In the genomic region with DNA sequence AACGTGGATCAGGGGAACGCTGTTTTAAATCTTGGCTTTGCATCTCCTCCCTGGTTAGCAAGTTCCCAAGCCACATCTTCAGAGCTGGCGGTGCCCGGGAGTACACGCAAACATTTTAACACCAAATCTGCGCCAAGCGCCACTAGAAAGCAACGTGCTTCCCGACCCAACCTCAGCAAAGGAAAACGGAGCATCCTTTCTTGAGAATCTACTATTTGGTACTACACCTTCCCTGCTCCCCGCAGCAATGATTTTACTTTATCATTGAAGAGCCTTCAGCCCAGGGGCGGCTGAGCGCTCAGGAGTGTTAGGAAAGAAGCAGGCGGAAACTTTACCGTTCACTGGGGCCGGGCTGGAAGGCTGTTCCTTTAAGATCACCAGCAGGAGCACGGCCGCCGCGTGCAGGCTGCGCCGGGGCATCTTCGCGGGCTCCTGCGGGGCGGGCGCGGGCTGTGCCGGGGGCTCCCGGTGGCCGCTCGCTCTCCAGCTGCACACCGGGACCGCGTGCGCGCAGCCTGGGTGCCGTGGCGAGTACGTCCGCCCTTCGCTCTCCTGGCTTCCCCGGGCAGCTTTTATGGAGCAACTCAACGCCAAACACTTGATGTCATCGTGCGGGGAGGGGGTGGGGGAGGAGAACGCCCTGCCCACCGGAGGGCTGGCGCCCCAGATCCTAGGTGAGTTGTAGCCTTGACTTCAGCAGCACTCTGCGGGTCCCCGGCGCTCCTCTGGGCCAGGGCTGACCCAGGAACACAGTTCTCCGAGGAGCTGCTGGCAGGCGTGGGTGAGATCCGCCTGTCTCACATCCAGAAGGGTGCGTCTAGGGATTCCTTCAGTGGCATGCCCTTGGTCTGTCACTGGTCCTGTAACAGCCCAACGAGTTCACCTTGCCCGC, we compare ENCODE assay signal across 8 cellular contexts. TPM values are rescaled to one million over a fixed set of nuclear protein-coding genes. Genes with fewer than 3 reads are reported as not detected.
DNase-seq lines count a peak whose midpoint lies in the region; ATAC-seq and TF ChIP-seq lines count a peak whose summit lies in the region.

A gene (minus strand): TSS at position 546 of the 892 bp plus-strand sequence. CDS start 126 bp downstream, at position 420.

- TF ChIP-seq CTCF in WTC11 (IDR thresholded peaks at IDR 0.05) (no peak), neural cell (IDR thresholded peaks at IDR 0.05; ENCODE audit: poor library complexity, severe bottlenecking) (no peak), MM.1S (IDR thresholded peaks at IDR 0.05; ENCODE audit: low read length) (no peak)

- peaks cover 63% of the 10 kb centered on the region for H3K27me3 Mint-ChIP-seq in WTC11 (ENCODE audit: low read depth)

- no peaks in the 10 kb centered on the region for H3K4me1 ChIP-seq in MM.1S (ENCODE audit: low read length)

- peak within 1 kb of the TSS; percentile 68 for H3K4me3 ChIP-seq in neural cell (ENCODE audit: low read length)
- H3K4me3 ChIP-seq in MM.1S (ENCODE audit: low read length), result no peak within 1 kb of the TSS

- H4K20me1 ChIP-seq in neural cell (ENCODE audit: insufficient read depth), result no peaks in the 10 kb centered on the region
- no peaks in the 10 kb centered on the region for H4K20me1 ChIP-seq in MM.1S (ENCODE audit: insufficient read depth, low read length)

- no peak within 1 kb of the TSS for H2AFZ ChIP-seq in neural cell (ENCODE audit: low read depth, low read length)
- H2AFZ ChIP-seq in MM.1S (ENCODE audit: low read length), result no peak within 1 kb of the TSS

- POLR2A ChIA-PET in WTC11 (lab: Charles Lee), result no interaction called here

- peak; percentile 9 for DNase-seq in stimulated activated CD4-positive, alpha-beta T cell treated with anti-CD3 and anti-CD28 coated beads, Interleukin-12 subunit alpha, Interleukin-12 subunit beta, amount 100 ng/mL, for 4 hours
- no peak for DNase-seq in stimulated activated CD4-positive, alpha-beta T cell treated with anti-CD3 and anti-CD28 coated beads, Interleukin-4, amount 100 ng/mL, for 24 hours
- DNase-seq in WTC11 (ENCODE audit: low spot score) (peak; percentile 64), fibroblast of peridontal ligament (ENCODE audit: extremely low read depth) (peak; percentile 52), cortex of kidney (lab: John Stamatoyannopoulos, UW) (no peak), MM.1S (no peak), NCI-H2196 (lab: John Stamatoyannopoulos, UW; ENCODE audit: unreplicated experiment) (no peak)

- CTCF ChIA-PET in WTC11 (lab: Charles Lee), result interaction anchor here (0.6 to 1.8 kb wide), 5 partner anchors 15 to 123 kb away, joined by 3 to 11 read pairs (median 4); a partner anchor contains a TSS

- ATAC-seq in WTC11, result peak; percentile 77

- H3K79me2 ChIP-seq in neural cell (replicated peaks; ENCODE audit: insufficient read depth, low read length), result no peaks in the 10 kb centered on the region
- H3K79me2 ChIP-seq in MM.1S (ENCODE audit: low read length), result no peaks in the 10 kb centered on the region

- TF ChIP-seq EP300 in neural cell (conservative IDR thresholded peaks at IDR 0.05; ENCODE audit: poor library complexity, severe bottlenecking), result no peak

- TF ChIP-seq RAD21 in neural cell (conservative IDR thresholded peaks at IDR 0.05), result peak; percentile 19

- 0 out of 2 replicates have a peak, but pooled peaks cover 2% of the 10 kb centered on the region for H3K36me3 Mint-ChIP-seq in WTC11

- no peak within 1 kb of the TSS for H3K27ac Mint-ChIP-seq in WTC11

- H3K27ac ChIP-seq in neural cell (ENCODE audit: low read length) (no peak within 1 kb of the TSS), MM.1S (ENCODE audit: low read length) (no peak within 1 kb of the TSS)

- H3K36me3 ChIP-seq in neural cell (ENCODE audit: insufficient read depth, low read length) (no peaks in the 10 kb centered on the region), MM.1S (replicated peaks; ENCODE audit: insufficient read depth, low read length) (no peaks in the 10 kb centered on the region)

- H3K9me3 Mint-ChIP-seq in WTC11, result peaks cover 6% of the 10 kb centered on the region; the same call in 1 of the 2 replicates

- H3K4me2 ChIP-seq in neural cell (ENCODE audit: low read length) (peak within 1 kb of the TSS; percentile 45), MM.1S (ENCODE audit: low read depth, low read length) (no peak within 1 kb of the TSS)

- H3K9me3 ChIP-seq in neural cell (ENCODE audit: low read length), result no peaks in the 10 kb centered on the region
- no peaks in the 10 kb centered on the region for H3K9me3 ChIP-seq in MM.1S (replicated peaks; ENCODE audit: insufficient read depth, low read length)

- peak within 1 kb of the TSS; percentile 36 for H3K9ac ChIP-seq in neural cell (ENCODE audit: low read length)
- no peak within 1 kb of the TSS for H3K9ac ChIP-seq in MM.1S (ENCODE audit: low read length)

- peaks cover 41% of the 10 kb centered on the region for H3K4me1 Mint-ChIP-seq in WTC11

- H3K27me3 ChIP-seq in neural cell (ENCODE audit: insufficient read depth, low read depth, low read length) (peaks cover 15% of the 10 kb centered on the region), MM.1S (replicated peaks; ENCODE audit: insufficient read depth, low read length) (peaks cover 10% of the 10 kb centered on the region; the same call in 1 of the 2 replicates)

- H3K9me2 ChIP-seq in neural cell (ENCODE audit: insufficient read depth, low read length) (no peaks in the 10 kb centered on the region), MM.1S (replicated peaks; ENCODE audit: insufficient read depth, low read length) (no peaks in the 10 kb centered on the region)

- H3K4me3 Mint-ChIP-seq in WTC11, result peak within 1 kb of the TSS; percentile 73

- H3F3A ChIP-seq in neural cell (ENCODE audit: insufficient read depth, low read length, poor library complexity, severe bottlenecking) (no peaks in the 10 kb centered on the region), MM.1S (ENCODE audit: insufficient read depth, low read length) (no peaks in the 10 kb centered on the region)

TF ChIP-seq in WTC11, 78 proteins besides CTCF, POLR2A, EP300 and RAD21 (continues in another document):
- TF ChIP-seq ZNF138 (CRISPR knock-in tag; conservative IDR thresholded peaks at IDR 0.05) (peak; percentile 11; the same call in 1 of the 2 replicates), ZNF317 (CRISPR knock-in tag; IDR thresholded peaks at IDR 0.05; ENCODE audit: borderline replicate concordance, low read depth) (no peak), NFATC4 (CRISPR knock-in tag; IDR thresholded peaks at IDR 0.05) (no peak)
- TF ChIP-seq, protein P1, sequence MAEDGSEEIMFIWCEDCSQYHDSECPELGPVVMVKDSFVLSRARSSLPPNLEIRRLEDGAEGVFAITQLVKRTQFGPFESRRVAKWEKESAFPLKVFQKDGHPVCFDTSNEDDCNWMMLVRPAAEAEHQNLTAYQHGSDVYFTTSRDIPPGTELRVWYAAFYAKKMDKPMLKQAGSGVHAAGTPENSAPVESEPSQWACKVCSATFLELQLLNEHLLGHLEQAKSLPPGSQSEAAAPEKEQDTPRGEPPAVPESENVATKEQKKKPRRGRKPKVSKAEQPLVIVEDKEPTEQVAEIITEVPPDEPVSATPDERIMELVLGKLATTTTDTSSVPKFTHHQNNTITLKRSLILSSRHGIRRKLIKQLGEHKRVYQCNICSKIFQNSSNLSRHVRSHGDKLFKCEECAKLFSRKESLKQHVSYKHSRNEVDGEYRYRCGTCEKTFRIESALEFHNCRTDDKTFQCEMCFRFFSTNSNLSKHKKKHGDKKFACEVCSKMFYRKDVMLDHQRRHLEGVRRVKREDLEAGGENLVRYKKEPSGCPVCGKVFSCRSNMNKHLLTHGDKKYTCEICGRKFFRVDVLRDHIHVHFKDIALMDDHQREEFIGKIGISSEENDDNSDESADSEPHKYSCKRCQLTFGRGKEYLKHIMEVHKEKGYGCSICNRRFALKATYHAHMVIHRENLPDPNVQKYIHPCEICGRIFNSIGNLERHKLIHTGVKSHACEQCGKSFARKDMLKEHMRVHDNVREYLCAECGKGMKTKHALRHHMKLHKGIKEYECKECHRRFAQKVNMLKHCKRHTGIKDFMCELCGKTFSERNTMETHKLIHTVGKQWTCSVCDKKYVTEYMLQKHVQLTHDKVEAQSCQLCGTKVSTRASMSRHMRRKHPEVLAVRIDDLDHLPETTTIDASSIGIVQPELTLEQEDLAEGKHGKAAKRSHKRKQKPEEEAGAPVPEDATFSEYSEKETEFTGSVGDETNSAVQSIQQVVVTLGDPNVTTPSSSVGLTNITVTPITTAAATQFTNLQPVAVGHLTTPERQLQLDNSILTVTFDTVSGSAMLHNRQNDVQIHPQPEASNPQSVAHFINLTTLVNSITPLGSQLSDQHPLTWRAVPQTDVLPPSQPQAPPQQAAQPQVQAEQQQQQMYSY (CRISPR knock-in tag; IDR thresholded peaks at IDR 0.05), result no peak

TF ChIP-seq in neural cell, 6 proteins besides CTCF, POLR2A, EP300 and RAD21:
- TF ChIP-seq MXI1 (conservative IDR thresholded peaks at IDR 0.05; ENCODE audit: poor library complexity, severe bottlenecking), result peak; percentile 41
- TF ChIP-seq, protein P2, sequence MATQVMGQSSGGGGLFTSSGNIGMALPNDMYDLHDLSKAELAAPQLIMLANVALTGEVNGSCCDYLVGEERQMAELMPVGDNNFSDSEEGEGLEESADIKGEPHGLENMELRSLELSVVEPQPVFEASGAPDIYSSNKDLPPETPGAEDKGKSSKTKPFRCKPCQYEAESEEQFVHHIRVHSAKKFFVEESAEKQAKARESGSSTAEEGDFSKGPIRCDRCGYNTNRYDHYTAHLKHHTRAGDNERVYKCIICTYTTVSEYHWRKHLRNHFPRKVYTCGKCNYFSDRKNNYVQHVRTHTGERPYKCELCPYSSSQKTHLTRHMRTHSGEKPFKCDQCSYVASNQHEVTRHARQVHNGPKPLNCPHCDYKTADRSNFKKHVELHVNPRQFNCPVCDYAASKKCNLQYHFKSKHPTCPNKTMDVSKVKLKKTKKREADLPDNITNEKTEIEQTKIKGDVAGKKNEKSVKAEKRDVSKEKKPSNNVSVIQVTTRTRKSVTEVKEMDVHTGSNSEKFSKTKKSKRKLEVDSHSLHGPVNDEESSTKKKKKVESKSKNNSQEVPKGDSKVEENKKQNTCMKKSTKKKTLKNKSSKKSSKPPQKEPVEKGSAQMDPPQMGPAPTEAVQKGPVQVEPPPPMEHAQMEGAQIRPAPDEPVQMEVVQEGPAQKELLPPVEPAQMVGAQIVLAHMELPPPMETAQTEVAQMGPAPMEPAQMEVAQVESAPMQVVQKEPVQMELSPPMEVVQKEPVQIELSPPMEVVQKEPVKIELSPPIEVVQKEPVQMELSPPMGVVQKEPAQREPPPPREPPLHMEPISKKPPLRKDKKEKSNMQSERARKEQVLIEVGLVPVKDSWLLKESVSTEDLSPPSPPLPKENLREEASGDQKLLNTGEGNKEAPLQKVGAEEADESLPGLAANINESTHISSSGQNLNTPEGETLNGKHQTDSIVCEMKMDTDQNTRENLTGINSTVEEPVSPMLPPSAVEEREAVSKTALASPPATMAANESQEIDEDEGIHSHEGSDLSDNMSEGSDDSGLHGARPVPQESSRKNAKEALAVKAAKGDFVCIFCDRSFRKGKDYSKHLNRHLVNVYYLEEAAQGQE (IDR thresholded peaks at IDR 0.05; ENCODE audit: borderline replicate concordance), result no peak

RNA-seq across cellular contexts. Expression of the gene that starts here (rescaled TPM):
- 2.8 to 3.3 TPM (median 2.8 TPM) in 3 replicates for total RNA-seq in WTC11 (2021)
- 0.11 and 0.62 TPM in 2 replicates for polyA plus RNA-seq in neural cell
- 0.24 and 0.46 TPM in 2 replicates for polyA minus RNA-seq in neural cell

Comparison
In these comparisons a context has a peak if more than half of its experiments do, and no peak if none do; other contexts are left out.
1. DNase-seq: peak in stimulated activated CD4-positive, alpha-beta T cell treated with anti-CD3 and anti-CD28 coated beads, Interleukin-12 subunit alpha, Interleukin-12 subunit beta, amount 100 ng/mL, for 4 hours (single experiment), WTC11 (single experiment) and fibroblast of peridontal ligament (single experiment); none in stimulated activated CD4-positive, alpha-beta T cell treated with anti-CD3 and anti-CD28 coated beads, Interleukin-4, amount 100 ng/mL, for 24 hours (single experiment), cortex of kidney (single experiment), MM.1S (single experiment) and NCI-H2196 (single experiment).